Comparison of ENCODE assay signal across 9 cellular contexts in the genomic region with DNA sequence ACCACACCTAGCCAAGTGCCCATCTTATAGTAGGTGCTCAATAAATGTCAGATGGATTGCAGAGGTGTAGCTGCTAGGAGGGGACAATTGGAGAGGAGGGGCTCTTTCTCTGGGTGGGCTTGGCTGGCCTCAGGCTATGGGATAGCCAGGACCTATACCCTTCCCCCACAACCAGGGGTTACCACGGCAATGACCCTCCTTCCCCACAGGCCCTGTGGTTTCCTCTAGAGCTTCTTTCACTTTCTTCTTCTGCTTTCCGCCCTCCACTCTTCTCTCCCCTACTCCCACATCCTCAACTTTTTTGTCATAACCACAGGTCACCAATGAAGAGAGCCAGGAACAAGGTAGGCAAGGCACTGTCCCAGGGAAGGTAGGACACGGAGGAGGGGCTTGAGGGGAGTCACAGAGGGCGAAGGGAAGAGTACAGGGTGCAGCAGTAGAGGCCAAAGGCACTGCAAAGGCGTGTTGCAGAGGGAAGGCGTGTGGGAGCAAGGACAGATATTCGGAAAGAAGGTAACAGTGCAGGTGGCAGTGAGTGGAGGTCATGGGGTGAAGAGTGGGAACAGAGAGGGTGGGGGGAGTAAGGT. TPM values are rescaled to one million over a fixed set of nuclear protein-coding genes. Genes with fewer than 3 reads are reported as not detected.
A peak's percentile ranks its signal among the peaks of the same experiment; 100 is the strongest.
DNase-seq lines count a peak whose midpoint lies in the region; ATAC-seq and TF ChIP-seq lines count a peak whose summit lies in the region.
"Had no signal": no experiment of that assay in that cellular context is flagged by ENCODE, and none has a peak within 500 bp of the region (broad histone marks: within the 10 kb centered on the region; RNA-seq: fewer than 3 reads in every experiment).

No MANE protein-coding gene starts in this region.

- H3K4me3 ChIP-seq in GM06990 (replicated peaks; ENCODE audit: low read depth, low read length) (peak overlapping the region; percentile 66), OCI-LY3 (ENCODE audit: low read length) (peak overlapping the region; percentile 69), right lobe of liver (no peak overlapping the region)

- no peaks in the 10 kb centered on the region for H3K79me2 ChIP-seq in OCI-LY3 (ENCODE audit: low read length)

- H3K27ac ChIP-seq in OCI-LY3 (ENCODE audit: low read length) (peak overlapping the region; percentile 47), right lobe of liver (no peak overlapping the region)

- TF ChIP-seq CTCF in GM06990 (IDR thresholded peaks at IDR 0.05; ENCODE audit: insufficient read depth, low read length, poor library complexity, severe bottlenecking): no peak
- no peak for TF ChIP-seq CTCF in OCI-LY3 (IDR thresholded peaks at IDR 0.05; ENCODE audit: low read depth, low read length)
- no peak for TF ChIP-seq CTCF in right lobe of liver (IDR thresholded peaks at IDR 0.05)

- peak; percentile 45 for ATAC-seq in GM21447 (IDR thresholded peaks at IDR 0.05; ENCODE audit: unreplicated experiment)
- peak; percentile 33 to 62 (median 43) for ATAC-seq in right lobe of liver
- no peak for ATAC-seq in GM21825 (IDR thresholded peaks at IDR 0.05; ENCODE audit: unreplicated experiment)

- peak overlapping the region; percentile 85 for H3K4me2 ChIP-seq in OCI-LY3 (ENCODE audit: low read length)

- peak overlapping the region; percentile 51; the same call in 1 of the 2 replicates for H3K9ac ChIP-seq in OCI-LY3 (ENCODE audit: low read length)

- H3K36me3 ChIP-seq in GM06990 (ENCODE audit: control insufficient read depth, insufficient read depth, low read length) (peaks cover 7% of the 10 kb centered on the region), OCI-LY3 (replicated peaks; ENCODE audit: low read depth, low read length) (no peaks in the 10 kb centered on the region), right lobe of liver (no peaks in the 10 kb centered on the region)

- no peaks in the 10 kb centered on the region for H4K20me1 ChIP-seq in OCI-LY3 (ENCODE audit: insufficient read depth, low read length)

- DNase-seq in GM06990 (ENCODE audit: extremely low read depth, insufficient read length) (peak; percentile 69), right lobe of liver (no peak), glomerular visceral epithelial cell (ENCODE audit: extremely low spot score) (no peak), Ammon's horn (ENCODE audit: low spot score) (no peak), NCI-H2029 treated with DMSO at 0.1 percent for 48 hours (lab: John Stamatoyannopoulos, UW) (no peak)

- 33% methylated on average over 7 of the region's 7 CpGs for WGBS in right lobe of liver (ENCODE audit: insufficient coverage, low coverage, low lambda C conversion rate, missing lambda C conversion rate)

- no peak for TF ChIP-seq POLR2A in right lobe of liver (IDR thresholded peaks at IDR 0.05)

- H3K4me1 ChIP-seq in OCI-LY3 (ENCODE audit: low read length) (peaks cover 58% of the 10 kb centered on the region), right lobe of liver (peaks cover 0 to 2% (median 0%) of the 10 kb centered on the region in 4 donors)

- H3K9me3 ChIP-seq in OCI-LY3 (ENCODE audit: insufficient read depth, low read length): no peaks in the 10 kb centered on the region
- no peaks in the 10 kb centered on the region for H3K9me3 ChIP-seq in right lobe of liver

- H2AFZ ChIP-seq in OCI-LY3 (ENCODE audit: low read depth, low read length): peak overlapping the region; percentile 50; the same call in 1 of the 2 replicates

- intact Hi-C loops in right lobe of liver (cut with DNase I): no loop called here

- H3K27me3 ChIP-seq in GM06990 (replicated peaks; ENCODE audit: control insufficient read depth, insufficient read depth, low read length): no peaks in the 10 kb centered on the region
- no peaks in the 10 kb centered on the region for H3K27me3 ChIP-seq in OCI-LY3 (ENCODE audit: low read depth, low read length)
- no peaks in the 10 kb centered on the region for H3K27me3 ChIP-seq in right lobe of liver

RNA-seq across cellular contexts. Expression of a gene that starts 1.9 kb away (rescaled TPM):
- total RNA-seq in right lobe of liver: 1 to 10 TPM; 2.9 to 8.0 (median 3.9) TPM
- total RNA-seq: dermis microvascular lymphatic vessel endothelial cell had no signal

RNA-seq across cellular contexts. Expression of a gene that starts 23.0 kb away (rescaled TPM):
- total RNA-seq in right lobe of liver: 1 to 10 TPM; 1.9 to 2.4 (median 2.1) TPM

RNA-seq across cellular contexts. Expression of a gene that starts 28.2 kb away (rescaled TPM):
- 10 to 100 TPM; 20.6 to 54.2 (median 37.1) TPM for total RNA-seq in right lobe of liver

RNA-seq across cellular contexts. Expression of a gene that starts 28.4 kb away (rescaled TPM):
- 10 to 100 TPM in 5 of 6 experiments, 1 to 10 TPM in 1; 5.5 to 24.4 (median 19.2) TPM for total RNA-seq in right lobe of liver

RNA-seq across cellular contexts. Expression of a gene that starts 59.1 kb away (rescaled TPM):
- 10 to 100 TPM in 2 of 6 experiments, 1 to 10 TPM in 3, under 1 TPM in 1; 0.04 to 15.0 (median 4.5) TPM for total RNA-seq in right lobe of liver

Comparison
In these comparisons a context has a peak if more than half of its experiments do, and no peak if none do; other contexts are left out.
1. H3K4me3 ChIP-seq: peak in GM06990 (single experiment) and OCI-LY3 (single experiment); none in right lobe of liver (0 of 3).